28 cellular contexts compared by ENCODE assay signal in the genomic region with DNA sequence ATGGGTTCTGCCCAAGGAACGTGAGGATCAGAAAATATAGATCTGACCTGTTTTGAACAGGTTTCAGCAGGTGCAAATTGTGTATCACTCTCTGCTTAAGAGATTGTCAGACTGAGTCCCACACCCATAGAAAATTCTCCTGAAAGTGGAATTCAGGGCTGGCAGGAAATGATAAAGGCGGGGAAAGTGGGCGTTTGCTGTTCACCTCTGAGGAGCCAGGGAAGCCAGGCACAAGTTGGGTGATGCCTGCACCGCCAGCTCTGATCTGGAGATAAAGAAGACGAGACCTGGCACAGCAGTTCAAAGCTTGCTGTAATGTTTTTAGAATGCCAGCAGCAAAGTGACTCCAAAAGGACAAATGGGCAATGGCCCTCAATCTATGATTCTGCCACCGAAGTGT.
"Had no signal": no experiment of that assay in that cellular context is flagged by ENCODE, and none has a peak within 500 bp of the region (broad histone marks: within the 10 kb centered on the region; RNA-seq: fewer than 3 reads in every experiment).

No MANE protein-coding gene starts in this region.

- H3K27me3 Mint-ChIP-seq: progenitor cell of endocrine pancreas; stimulated activated naive B cell treated with anti-CD40 and anti-IgM and Interleukin-4, amounts not matched to agents 10 μg/mL and 1 μg/mL and 100 μg/mL, for 72 hours; stimulated activated naive CD8-positive, alpha-beta T cell treated with anti-CD3 and anti-CD28 coated beads, Interleukin-15, Interleukin-2, amounts not matched to agents 100 ng/mL and 50 ng/mL, for 24 hours had no signal

- H3K79me2 ChIP-seq: parathyroid adenoma had no signal

- H3K4me1 Mint-ChIP-seq: nephron; neural progenitor cell; stimulated activated effector memory CD8-positive, alpha-beta T cell treated with anti-CD3 and anti-CD28 coated beads, Interleukin-12 subunit alpha, Interleukin-12 subunit beta, amount 100 ng/mL, for 72 hours had no signal

- H3K9me3 ChIP-seq: ovary, psoas muscle, right lobe of liver, sigmoid colon, stomach, thoracic aorta, thyroid gland, tibial nerve, upper lobe of left lung, vagina had no signal

- H3K27ac ChIP-seq: neural progenitor cell, ovary, parathyroid adenoma, psoas muscle, right lobe of liver, sigmoid colon, stomach, thoracic aorta, thyroid gland, tibial nerve, upper lobe of left lung, vagina had no signal

- H3K27ac Mint-ChIP-seq: nephron; neural progenitor cell; progenitor cell of endocrine pancreas; stimulated activated effector memory CD8-positive, alpha-beta T cell treated with anti-CD3 and anti-CD28 coated beads, Interleukin-12 subunit alpha, Interleukin-12 subunit beta, amount 100 ng/mL, for 72 hours; stimulated activated naive B cell treated with anti-CD40 and anti-IgM and Interleukin-4, amounts not matched to agents 10 μg/mL and 1 μg/mL and 100 μg/mL, for 72 hours; stimulated activated naive CD8-positive, alpha-beta T cell treated with anti-CD3 and anti-CD28 coated beads, Interleukin-15, Interleukin-2, amounts not matched to agents 100 ng/mL and 50 ng/mL, for 24 hours had no signal

- H3K4me2 ChIP-seq: neural progenitor cell had no signal

- DNase-seq: occipital lobe; ovary; posterior cingulate gyrus; psoas muscle; right cardiac atrium; right lobe of liver; sigmoid colon; small intestine; stimulated activated CD4-positive, alpha-beta T cell treated with anti-CD3 and anti-CD28 coated beads, Interleukin-15, amount 100 ng/mL, for 24 hours; stimulated activated CD4-positive, alpha-beta T cell treated with anti-CD3 and anti-CD28 coated beads, Interleukin-2, amount 100 ng/mL, for 24 hours; stimulated activated CD4-positive, alpha-beta T cell treated with anti-CD3 and anti-CD28 coated beads, Interleukin-2, amount 100 ng/mL, for 48 hours; stimulated activated CD4-positive, alpha-beta T cell treated with anti-CD3 and anti-CD28 coated beads, Interleukin-4, amount 100 ng/mL, for 24 hours; stimulated activated naive B cell treated with anti-CD40 and anti-IgM and Interleukin-4, amounts not matched to agents 10 μg/mL and 1 μg/mL and 100 μg/mL, for 72 hours; stimulated activated naive CD4-positive, alpha-beta T cell treated with Interleukin-2 at 50 U/mL for 16 hours; stomach; thyroid gland; trophoblast cell had no signal

- H3K9me3 Mint-ChIP-seq: nephron; neural progenitor cell; stimulated activated naive CD8-positive, alpha-beta T cell treated with anti-CD3 and anti-CD28 coated beads, Interleukin-15, Interleukin-2, amounts not matched to agents 100 ng/mL and 50 ng/mL, for 24 hours had no signal

- FAIRE-seq: small intestine, urothelium cell line had no signal

- ATAC-seq: psoas muscle; right cardiac atrium; right lobe of liver; stimulated activated effector memory CD8-positive, alpha-beta T cell treated with anti-CD3 and anti-CD28 coated beads, Interleukin-12 subunit alpha, Interleukin-12 subunit beta, amount 100 ng/mL, for 72 hours; stimulated activated naive B cell treated with anti-CD40 and anti-IgM and Interleukin-4, amounts not matched to agents 10 μg/mL and 1 μg/mL and 100 μg/mL, for 72 hours had no signal

- H3K4me3 ChIP-seq: neural progenitor cell, ovary, psoas muscle, right lobe of liver, sigmoid colon, stomach, thoracic aorta, thyroid gland, tibial nerve, upper lobe of left lung, vagina had no signal

- H3K9ac ChIP-seq: neural progenitor cell, parathyroid adenoma had no signal

- H3K4me1 ChIP-seq: parathyroid adenoma, psoas muscle, right lobe of liver, sigmoid colon, upper lobe of left lung, vagina had no signal

- H3K36me3 ChIP-seq: neural progenitor cell, ovary, right lobe of liver, sigmoid colon, stomach, thoracic aorta, thyroid gland, tibial nerve, upper lobe of left lung, vagina had no signal

- H3K27me3 ChIP-seq: neural progenitor cell, ovary, right lobe of liver, sigmoid colon, stomach, thyroid gland, tibial nerve, upper lobe of left lung, vagina had no signal

- H3K36me3 Mint-ChIP-seq: stimulated activated effector memory CD8-positive, alpha-beta T cell treated with anti-CD3 and anti-CD28 coated beads, Interleukin-12 subunit alpha, Interleukin-12 subunit beta, amount 100 ng/mL, for 72 hours; stimulated activated naive B cell treated with anti-CD40 and anti-IgM and Interleukin-4, amounts not matched to agents 10 μg/mL and 1 μg/mL and 100 μg/mL, for 72 hours had no signal

- H2AFZ ChIP-seq: neural progenitor cell, parathyroid adenoma had no signal

- H3K4me3 Mint-ChIP-seq: nephron; neural progenitor cell; stimulated activated effector memory CD8-positive, alpha-beta T cell treated with anti-CD3 and anti-CD28 coated beads, Interleukin-12 subunit alpha, Interleukin-12 subunit beta, amount 100 ng/mL, for 72 hours; stimulated activated naive B cell treated with anti-CD40 and anti-IgM and Interleukin-4, amounts not matched to agents 10 μg/mL and 1 μg/mL and 100 μg/mL, for 72 hours; stimulated activated naive CD8-positive, alpha-beta T cell treated with anti-CD3 and anti-CD28 coated beads, Interleukin-15, Interleukin-2, amounts not matched to agents 100 ng/mL and 50 ng/mL, for 24 hours had no signal
